ENCODE assay signal across 25 cellular contexts in genomic region chr7:145868935-145869334, GRCh38.
"Had no signal": no experiment of that assay in that cellular context is flagged by ENCODE, and none has a peak within 500 bp of the region (broad histone marks: within the 10 kb centered on the region; RNA-seq: fewer than 3 reads in every experiment).

No MANE protein-coding gene starts in this region.

- FAIRE-seq: kidney, pancreas had no signal

- H3K36me3 ChIP-seq: left lung, lower lobe of right lung, pancreas, right lobe of liver, tibial nerve, vagina had no signal

- H3K27me3 ChIP-seq: left lung, pancreas, right lobe of liver, tibial nerve, vagina had no signal

- H3K27ac ChIP-seq: left lung, lower lobe of right lung, pancreas, psoas muscle, right lobe of liver, tibial nerve, vagina had no signal

- ATAC-seq: left colon; left lung; lower lobe of right lung; naive thymus-derived CD4-positive, alpha-beta T cell; natural killer cell treated with Interleukin-12 subunit alpha and Interleukin-12 subunit beta and Interleukin-15 and Interleukin-18, amount 100 ng/mL, for 72 hours; pancreas; psoas muscle; right lobe of liver; stimulated activated memory B cell treated with anti-CD40 and anti-IgM and Interleukin-4, amounts not matched to agents 10 μg/mL and 1 μg/mL and 100 μg/mL, for 72 hours; stimulated activated naive CD8-positive, alpha-beta T cell treated with anti-CD3 and anti-CD28 coated beads, Interleukin-15, amount 100 ng/mL, for 72 hours had no signal

- H3K9me3 ChIP-seq: pancreas, psoas muscle, vagina had no signal

- H3K4me1 ChIP-seq: left lung, lower lobe of right lung, pancreas, psoas muscle, right lobe of liver, tibial nerve, vagina had no signal

- H3K4me2 ChIP-seq: smooth muscle cell had no signal

- H3K4me3 ChIP-seq: left lung, lower lobe of right lung, pancreas, psoas muscle, right lobe of liver, smooth muscle cell, tibial nerve, vagina had no signal

- DNase-seq: hypothalamus; immature natural killer cell; kidney; left colon; left lung; lower lobe of right lung; mammary epithelial cell; mesenchymal stem cell; naive thymus-derived CD4-positive, alpha-beta T cell; nucleus accumbens; pancreas; psoas muscle; right lobe of liver; stimulated activated CD4-positive, alpha-beta T cell treated with anti-CD3 and anti-CD28 coated beads, Interleukin-1b, Interleukin-23, amount 100 ng/mL, for 48 hours; stimulated activated CD4-positive, alpha-beta T cell treated with anti-CD3 and anti-CD28 coated beads, Interleukin-2, amount 100 ng/mL, for 48 hours; stimulated activated CD4-positive, alpha-beta T cell treated with anti-CD3 and anti-CD28 coated beads, Interleukin-4, amount 100 ng/mL, for 4 hours; stimulated activated CD8-positive, alpha-beta memory T cell treated with anti-CD3 and anti-CD28 coated beads, Interleukin-4, amount 100 ng/mL, for 48 hours; stimulated activated naive CD4-positive, alpha-beta T cell treated with Interleukin-2 at 50 U/mL for 16 hours; stimulated activated naive CD8-positive, alpha-beta T cell treated with anti-CD3 and anti-CD28 coated beads, Interleukin-15, amount 100 ng/mL, for 72 hours; substantia nigra had no signal
